In genomic region chr10:88594482-88594881, GRCh38 we compare ENCODE assay signal across 12 cellular contexts. TPM values are rescaled to one million over a fixed set of nuclear protein-coding genes. Genes with fewer than 3 reads are reported as not detected.
"Had no signal": no experiment of that assay in that cellular context is flagged by ENCODE, and none has a peak within 500 bp of the region (broad histone marks: within the 10 kb centered on the region; RNA-seq: fewer than 3 reads in every experiment).

No MANE protein-coding gene starts in this region.

- H3K9ac ChIP-seq: GM23248, KMS-11 had no signal

- H3K9me3 ChIP-seq: HAP-1 had no signal

- H3K4me2 ChIP-seq: KMS-11 had no signal

- H3K36me3 ChIP-seq: HAP-1 had no signal

- DNase-seq: GM23248, GOT3, H7, HFFc6, KBM-7 had no signal

- H3K4me3 ChIP-seq: GM23248, HAP-1 had no signal

- H3K27ac ChIP-seq: GM23248, HL-60, KMS-11 had no signal

- ATAC-seq: HCT116 had no signal

- H2AFZ ChIP-seq: GM23248 had no signal

RNA-seq across cellular contexts. Expression of gene LIPJ, which starts 7.9 kb away (rescaled TPM):
- total RNA-seq: GM23248, H4, H7, HFFc6, HT1080 had no signal
- polyA plus RNA-seq: IgD-negative memory B cell had no signal
